In the genomic region with DNA sequence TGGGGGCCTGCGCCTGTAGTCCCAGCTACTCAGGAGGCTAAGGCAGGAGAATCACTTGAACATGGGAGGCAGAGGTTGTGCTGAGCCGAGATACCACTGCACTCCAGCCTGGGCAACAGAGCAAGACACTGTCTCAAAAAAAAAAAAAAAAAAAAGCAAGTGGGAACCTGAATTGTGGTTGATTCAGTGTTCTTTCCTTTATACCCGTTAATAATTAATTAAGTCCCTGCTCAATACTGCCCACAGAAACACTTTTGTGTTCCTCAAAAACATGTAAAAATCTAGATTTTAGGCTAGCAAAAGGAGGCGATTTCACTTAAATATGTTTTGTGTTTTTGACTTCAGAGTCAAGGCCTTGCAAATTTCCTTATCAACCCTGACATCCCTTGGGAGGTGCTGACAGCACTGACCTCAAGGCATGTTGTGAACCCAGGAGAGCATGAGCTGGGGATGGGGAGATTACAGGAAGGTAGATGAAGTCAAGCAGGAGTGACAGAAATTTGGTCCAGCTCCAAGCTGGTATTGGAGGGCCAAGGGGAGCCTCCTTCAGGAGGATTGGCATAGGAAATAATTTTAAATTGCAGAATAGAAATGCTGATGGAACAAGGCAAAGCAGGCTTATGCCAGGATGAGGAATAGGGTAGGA, we compare ENCODE assay signal across 16 cellular contexts.
"Had no signal": no experiment of that assay in that cellular context is flagged by ENCODE, and none has a peak within 500 bp of the region (broad histone marks: within the 10 kb centered on the region; RNA-seq: fewer than 3 reads in every experiment).

No MANE protein-coding gene starts in this region.

- H3K4me3 Mint-ChIP-seq: activated naive CD8-positive, alpha-beta T cell treated with anti-CD3 and anti-CD28 coated beads, Interleukin-2, amount 50 U/mL, for 24 hours; naive B cell; neural progenitor cell; stimulated activated naive CD8-positive, alpha-beta T cell treated with anti-CD3 and anti-CD28 coated beads, Interleukin-15, amount 100 ng/mL, for 72 hours had no signal

- H3K36me3 Mint-ChIP-seq: naive B cell, neural progenitor cell had no signal

- H3K36me3 ChIP-seq: heart right ventricle, lower lobe of right lung, neural progenitor cell, upper lobe of right lung had no signal

- ATAC-seq: activated naive CD8-positive, alpha-beta T cell treated with anti-CD3 and anti-CD28 coated beads, Interleukin-2, amount 50 U/mL, for 24 hours; heart right ventricle; left colon; lower lobe of right lung; sciatic nerve; stimulated activated naive CD8-positive, alpha-beta T cell treated with anti-CD3 and anti-CD28 coated beads, Interleukin-15, amount 100 ng/mL, for 72 hours; upper lobe of right lung had no signal

- H3K4me2 ChIP-seq: neural progenitor cell had no signal

- H3K9me3 ChIP-seq: heart right ventricle, lower lobe of right lung, upper lobe of right lung had no signal

- H3K27me3 ChIP-seq: heart right ventricle, neural progenitor cell, upper lobe of right lung had no signal

- H3K9ac ChIP-seq: neural progenitor cell had no signal

- H3K9me3 Mint-ChIP-seq: activated naive CD8-positive, alpha-beta T cell treated with anti-CD3 and anti-CD28 coated beads, Interleukin-2, amount 50 U/mL, for 24 hours; neural progenitor cell; stimulated activated naive CD8-positive, alpha-beta T cell treated with anti-CD3 and anti-CD28 coated beads, Interleukin-15, amount 100 ng/mL, for 72 hours had no signal

- H3K4me1 Mint-ChIP-seq: activated naive CD8-positive, alpha-beta T cell treated with anti-CD3 and anti-CD28 coated beads, Interleukin-2, amount 50 U/mL, for 24 hours; naive B cell had no signal

- H2AFZ ChIP-seq: neural progenitor cell had no signal

- H3K4me3 ChIP-seq: heart right ventricle, lower lobe of right lung, neural progenitor cell, upper lobe of right lung had no signal

- FAIRE-seq: frontal cortex had no signal

- DNase-seq: activated CD4-positive, alpha-beta T cell treated with anti-CD3 and anti-CD28 coated beads for 1 hour; activated CD4-positive, alpha-beta T cell treated with anti-CD3 and anti-CD28 coated beads, Interleukin-2, amount 50 U/mL, for 4 hours; activated naive CD4-positive, alpha-beta T cell treated with Interleukin-2 at 50 U/mL for 16 hours; activated naive CD8-positive, alpha-beta T cell treated with anti-CD3 and anti-CD28 coated beads, Interleukin-2, amount 50 U/mL, for 24 hours; activated T-cell treated with anti-CD3 and anti-CD28 coated beads for 4 hours; aorta; dermis blood vessel endothelial cell; heart right ventricle; left colon; lower lobe of right lung; naive B cell; stimulated activated naive CD8-positive, alpha-beta T cell treated with anti-CD3 and anti-CD28 coated beads, Interleukin-15, amount 100 ng/mL, for 72 hours; upper lobe of right lung had no signal

- H3K27ac Mint-ChIP-seq: activated naive CD8-positive, alpha-beta T cell treated with anti-CD3 and anti-CD28 coated beads, Interleukin-2, amount 50 U/mL, for 24 hours; naive B cell; neural progenitor cell; stimulated activated naive CD8-positive, alpha-beta T cell treated with anti-CD3 and anti-CD28 coated beads, Interleukin-15, amount 100 ng/mL, for 72 hours had no signal

- H3K27ac ChIP-seq: heart right ventricle, lower lobe of right lung, neural progenitor cell, upper lobe of right lung had no signal

- H3K4me1 ChIP-seq: heart right ventricle, lower lobe of right lung, neural progenitor cell, upper lobe of right lung had no signal
